In genomic region chr22:19143967-19144400, GRCh38 we compare ENCODE assay signal across 6 cellular contexts. TPM values are rescaled to one million over a fixed set of nuclear protein-coding genes. Genes with fewer than 3 reads are reported as not detected.
DNase-seq lines count a peak whose midpoint lies in the region; ATAC-seq and TF ChIP-seq lines count a peak whose summit lies in the region.

No MANE protein-coding gene starts in this region.

- TF ChIP-seq CTCF in ascending aorta (IDR thresholded peaks at IDR 0.05) = no peak

- H3K27ac Mint-ChIP-seq in naive B cell = peak overlapping the region; percentile 97 to 100 (median 99)

- no peaks in the 10 kb centered on the region for H3K9me3 ChIP-seq in ascending aorta

- H3K27me3 ChIP-seq in ascending aorta = peaks cover 5% of the 10 kb centered on the region

- ATAC-seq in naive B cell (ENCODE audit: low read depth in 2 of 2) (peak in 1 of 2 donors; percentile 17), HG02798 (IDR thresholded peaks at IDR 0.05; ENCODE audit: poor library complexity, unreplicated experiment) (no peak), GM18502 (IDR thresholded peaks at IDR 0.05; ENCODE audit: poor library complexity, unreplicated experiment) (no peak)

- H3K27ac ChIP-seq in ascending aorta = peak overlapping the region; percentile 63 to 72

- H3K9me3 Mint-ChIP-seq in naive B cell = peaks cover 0 to 1% (median 0%) of the 10 kb centered on the region in 7 donors

- H3K4me1 ChIP-seq in ascending aorta = peaks cover 0 to 9% of the 10 kb centered on the region in 2 donors

- intact Hi-C loops in ascending aorta (cut with DNase I) = loop anchor here (1.0 to 10.0 kb wide), 5 partner anchors 22 to 571 kb away; partner anchors contain the start of genes CDC45, DGCR2, SEPTIN5 and SLC25A1

- peaks cover 12 to 28% (median 22%) of the 10 kb centered on the region in 3 donors for H3K4me1 Mint-ChIP-seq in naive B cell

- peak; percentile 66 for DNase-seq in activated CD4-positive, alpha-beta T cell treated with anti-CD3 and anti-CD28 coated beads for 48 hours
- no peak for DNase-seq in activated CD4-positive, alpha-beta T cell treated with anti-CD3 and anti-CD28 coated beads for 4 hours
- DNase-seq in ascending aorta (ENCODE audit: low spot score in 2 of 2) (no peak), naive B cell (peak; percentile 19)

- peak overlapping the region; percentile 94 to 100 (median 99) for H3K4me3 Mint-ChIP-seq in naive B cell

- peaks cover 35 to 38% of the 10 kb centered on the region in 2 donors for H3K36me3 ChIP-seq in ascending aorta

- H3K27me3 Mint-ChIP-seq in naive B cell = peaks cover 17 to 29% (median 19%) of the 10 kb centered on the region in 3 donors

- peaks cover 0 to 7% of the 10 kb centered on the region in 2 donors for H3K36me3 Mint-ChIP-seq in naive B cell

- peak overlapping the region; percentile 78 to 80 for H3K4me3 ChIP-seq in ascending aorta

RNA-seq across cellular contexts. Expression of gene ESS2, which starts 0.5 kb away (rescaled TPM):
- 30.5 TPM for total RNA-seq in ascending aorta
- polyA plus RNA-seq in naive B cell (ENCODE audit: low read depth in 6 of 6) = 10 to 100 TPM in 1 of 6 donors, 1 to 10 TPM in 5; 5.2 to 10.2 (median 8.3) TPM

RNA-seq across cellular contexts. Expression of gene GSC2, which starts 6.1 kb away (rescaled TPM):
- total RNA-seq in ascending aorta = not detected
- not detected for polyA plus RNA-seq in naive B cell (ENCODE audit: low read depth in 6 of 6)

RNA-seq across cellular contexts. Expression of gene TSSK2, which starts 12.9 kb away (rescaled TPM):
- not detected for total RNA-seq in ascending aorta
- not detected for polyA plus RNA-seq in naive B cell (ENCODE audit: low read depth in 6 of 6)

RNA-seq across cellular contexts. Expression of gene DGCR2, which starts 21.8 kb away (rescaled TPM):
- total RNA-seq in ascending aorta = 34.7 TPM
- polyA plus RNA-seq in naive B cell (ENCODE audit: low read depth in 6 of 6) = 10 to 100 TPM; 27.4 to 50.6 (median 32.8) TPM

RNA-seq across cellular contexts. Expression of gene SLC25A1, which starts 34.6 kb away (rescaled TPM):
- total RNA-seq in ascending aorta = 89.3 TPM
- polyA plus RNA-seq in naive B cell (ENCODE audit: low read depth in 6 of 6) = 10 to 100 TPM; 63.5 to 88.8 (median 72.4) TPM

Comparison
In these comparisons a context has a peak if more than half of its experiments do, and no peak if none do; other contexts are left out.
1. DNase-seq: peak in activated CD4-positive, alpha-beta T cell treated with anti-CD3 and anti-CD28 coated beads for 48 hours (single experiment) and naive B cell (single experiment); none in activated CD4-positive, alpha-beta T cell treated with anti-CD3 and anti-CD28 coated beads for 4 hours (0 of 2) and ascending aorta (0 of 2).